Comparison of ENCODE assay signal across 1 cellular context in the genomic region with DNA sequence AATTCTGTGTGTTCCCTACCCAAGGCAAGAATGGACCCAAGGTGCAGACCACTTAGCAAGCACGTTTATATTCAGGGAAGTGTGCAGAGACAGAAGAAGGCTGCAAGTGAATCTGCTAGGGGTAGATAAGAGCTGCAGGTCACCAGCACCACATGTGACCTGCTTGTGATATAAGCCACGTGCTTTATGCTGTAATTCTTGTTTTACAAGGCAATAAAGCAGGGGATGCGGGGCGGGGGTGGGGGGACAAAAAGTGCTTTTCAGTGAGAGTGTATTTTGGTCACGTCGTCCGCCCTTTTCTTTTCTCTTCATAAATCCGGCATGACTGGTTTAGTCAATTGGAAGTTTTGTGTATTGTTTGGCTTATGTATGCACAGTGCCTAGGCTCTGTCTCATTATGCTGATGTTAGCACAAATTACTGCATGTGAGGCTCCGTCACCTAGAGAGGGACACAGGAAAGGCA.
TF ChIP-seq lines count a peak whose summit lies in the region.

No MANE protein-coding gene starts in this region.

TF ChIP-seq in K562, 482 proteins besides CTCF, POLR2A, EP300 and RAD21 (continued from another document and continues in another):
- TF ChIP-seq, protein P1, sequence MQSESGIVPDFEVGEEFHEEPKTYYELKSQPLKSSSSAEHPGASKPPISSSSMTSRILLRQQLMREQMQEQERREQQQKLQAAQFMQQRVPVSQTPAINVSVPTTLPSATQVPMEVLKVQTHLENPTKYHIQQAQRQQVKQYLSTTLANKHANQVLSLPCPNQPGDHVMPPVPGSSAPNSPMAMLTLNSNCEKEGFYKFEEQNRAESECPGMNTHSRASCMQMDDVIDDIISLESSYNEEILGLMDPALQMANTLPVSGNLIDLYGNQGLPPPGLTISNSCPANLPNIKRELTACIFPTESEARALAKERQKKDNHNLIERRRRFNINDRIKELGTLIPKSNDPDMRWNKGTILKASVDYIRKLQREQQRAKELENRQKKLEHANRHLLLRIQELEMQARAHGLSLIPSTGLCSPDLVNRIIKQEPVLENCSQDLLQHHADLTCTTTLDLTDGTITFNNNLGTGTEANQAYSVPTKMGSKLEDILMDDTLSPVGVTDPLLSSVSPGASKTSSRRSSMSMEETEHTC (IDR thresholded peaks at IDR 0.05): peak; percentile 95
- TF ChIP-seq YY1 (IDR thresholded peaks at IDR 0.05; ENCODE audit: borderline replicate concordance in 1 of 3, control insufficient read depth in 1 of 3, extremely low read depth in 1 of 3, insufficient read depth in 3 of 3, insufficient read length in 1 of 3, insufficient replicate concordance in 2 of 3, low read depth in 1 of 3, low read length in 2 of 3) (no peak), ZKSCAN1 (IDR thresholded peaks at IDR 0.05; ENCODE audit: low read depth, low read length) (no peak), ZNF431 (CRISPR knock-in tag; IDR thresholded peaks at IDR 0.05) (no peak), PRDM10 (IDR thresholded peaks at IDR 0.05; ENCODE audit: partially characterized antibody) (no peak), BACH1 (tag; IDR thresholded peaks at IDR 0.05) (no peak), ZNF134 (CRISPR knock-in tag; conservative IDR thresholded peaks at IDR 0.05) (no peak), KAT2B (IDR thresholded peaks at IDR 0.05; ENCODE audit: low read depth, low read length) (no peak), MEF2D (tag; conservative IDR thresholded peaks at IDR 0.05; ENCODE audit: low read depth) (no peak), ZNF324 (CRISPR knock-in tag; IDR thresholded peaks at IDR 0.05) (no peak), CEBPG (CRISPR knock-in tag; IDR thresholded peaks at IDR 0.05) (no peak; the same call in 1 of the 2 replicates), CEBPG (tag; conservative IDR thresholded peaks at IDR 0.05 in 1 of 2, IDR thresholded peaks at IDR 0.05 in 1 of 2) (no peak), MXI1 (IDR thresholded peaks at IDR 0.05; ENCODE audit: low read depth, low read length) (no peak), CBX8 (IDR thresholded peaks at IDR 0.05; ENCODE audit: borderline replicate concordance, extremely low read depth, low read depth, low read length, poor library complexity, severe bottlenecking) (no peak), ELF2 (CRISPR knock-in tag; IDR thresholded peaks at IDR 0.05) (no peak), ZNF589 (CRISPR knock-in tag; IDR thresholded peaks at IDR 0.05; ENCODE audit: low read depth) (0 out of 2 replicates have a peak, but pooled peaks have one; percentile 43), KDM2B (CRISPR knock-in tag; IDR thresholded peaks at IDR 0.05) (no peak), THRB (CRISPR knock-in tag; conservative IDR thresholded peaks at IDR 0.05) (no peak), KLF16 (IDR thresholded peaks at IDR 0.05) (peak; percentile 86; the same call in 1 of the 2 replicates), ZMIZ1 (IDR thresholded peaks at IDR 0.05; ENCODE audit: low read depth in 2 of 2, low read length in 2 of 2) (peak in 1 of 2 experiments; percentile 57; a peak in 1 of 4 replicates), USF1 (CRISPR knock-in tag; IDR thresholded peaks at IDR 0.05) (peak; percentile 82), SOX6 (IDR thresholded peaks at IDR 0.05) (peak; percentile 84), TEAD2 (tag; IDR thresholded peaks at IDR 0.05) (no peak), ZNF764 (CRISPR knock-in tag; IDR thresholded peaks at IDR 0.05; ENCODE audit: low read depth) (no peak), RUNX1 (IDR thresholded peaks at IDR 0.05; ENCODE audit: low read depth) (no peak), CHD2 (IDR thresholded peaks at IDR 0.05; ENCODE audit: low read depth, low read length) (no peak), SRSF1 (IDR thresholded peaks at IDR 0.05; ENCODE audit: low read depth, low read length) (no peak), ZKSCAN8 (CRISPR knock-in tag; IDR thresholded peaks at IDR 0.05) (no peak), ZNF76 (CRISPR knock-in tag; IDR thresholded peaks at IDR 0.05; ENCODE audit: borderline replicate concordance) (no peak), ZNF232 (CRISPR knock-in tag; IDR thresholded peaks at IDR 0.05) (no peak), KLF10 (CRISPR knock-in tag; IDR thresholded peaks at IDR 0.05) (no peak), CHD1 (IDR thresholded peaks at IDR 0.05; ENCODE audit: low read length) (no peak), TOE1 (IDR thresholded peaks at IDR 0.05; ENCODE audit: borderline replicate concordance) (peak; percentile 79), TOE1 (CRISPR knock-in tag; IDR thresholded peaks at IDR 0.05; ENCODE audit: borderline replicate concordance, low read depth) (no peak), ZNF785 (CRISPR knock-in tag; IDR thresholded peaks at IDR 0.05) (no peak), ZNF707 (CRISPR knock-in tag; conservative IDR thresholded peaks at IDR 0.05) (no peak), ZNF239 (CRISPR knock-in tag; IDR thresholded peaks at IDR 0.05) (no peak), ARNT (IDR thresholded peaks at IDR 0.05) (no peak), HNRNPK (IDR thresholded peaks at IDR 0.05; ENCODE audit: low read depth, low read length, poor library complexity, severe bottlenecking) (no peak), CCNT2 (IDR thresholded peaks at IDR 0.05; ENCODE audit: borderline replicate concordance, extremely low read depth, insufficient read length, low read depth, low read length) (no peak), FOXK2 (conservative IDR thresholded peaks at IDR 0.05 in 1 of 2, IDR thresholded peaks at IDR 0.05 in 1 of 2; ENCODE audit: low read depth in 2 of 2) (peak in 1 of 2 experiments; percentile 59; a peak in 2 of 4 replicates), NR2C1 (IDR thresholded peaks at IDR 0.05) (peak; percentile 33; the same call in 1 of the 2 replicates), NR2C1 (tag; IDR thresholded peaks at IDR 0.05) (no peak), U2AF2 (optimal IDR thresholded peaks at IDR 0.05; ENCODE audit: low read depth, low read length) (no peak), ASH1L (IDR thresholded peaks at IDR 0.05; ENCODE audit: borderline replicate concordance, low read depth, partially characterized antibody) (no peak), BRCA1 (IDR thresholded peaks at IDR 0.05) (no peak), BRCA1 (CRISPR knock-in tag; IDR thresholded peaks at IDR 0.05) (no peak), RCOR1 (IDR thresholded peaks at IDR 0.05; ENCODE audit: borderline replicate concordance in 1 of 2, low read depth in 2 of 2, low read length in 2 of 2) (peak in 1 of 2 experiments; percentile 84; a peak in 3 of 4 replicates), FOXA1 (IDR thresholded peaks at IDR 0.05; ENCODE audit: borderline replicate concordance) (no peak), RNF2 (IDR thresholded peaks at IDR 0.05) (0 out of 2 replicates have a peak, but pooled peaks have one; percentile 34)
- TF ChIP-seq, protein P2, sequence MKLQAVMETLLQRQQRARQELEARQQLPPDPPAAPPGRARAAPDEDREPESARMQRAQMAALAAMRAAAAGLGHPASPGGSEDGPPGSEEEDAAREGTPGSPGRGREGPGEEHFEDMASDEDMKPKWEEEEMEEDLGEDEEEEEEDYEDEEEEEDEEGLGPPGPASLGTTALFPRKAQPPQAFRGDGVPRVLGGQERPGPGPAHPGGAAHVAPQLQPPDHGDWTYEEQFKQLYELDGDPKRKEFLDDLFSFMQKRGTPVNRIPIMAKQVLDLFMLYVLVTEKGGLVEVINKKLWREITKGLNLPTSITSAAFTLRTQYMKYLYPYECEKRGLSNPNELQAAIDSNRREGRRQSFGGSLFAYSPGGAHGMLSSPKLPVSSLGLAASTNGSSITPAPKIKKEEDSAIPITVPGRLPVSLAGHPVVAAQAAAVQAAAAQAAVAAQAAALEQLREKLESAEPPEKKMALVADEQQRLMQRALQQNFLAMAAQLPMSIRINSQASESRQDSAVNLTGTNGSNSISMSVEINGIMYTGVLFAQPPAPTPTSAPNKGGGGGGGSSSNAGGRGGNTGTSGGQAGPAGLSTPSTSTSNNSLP (IDR thresholded peaks at IDR 0.05; ENCODE audit: borderline replicate concordance, low read depth, low read length): peak; percentile 60; the same call in 1 of the 2 replicates
- TF ChIP-seq, protein P3, sequence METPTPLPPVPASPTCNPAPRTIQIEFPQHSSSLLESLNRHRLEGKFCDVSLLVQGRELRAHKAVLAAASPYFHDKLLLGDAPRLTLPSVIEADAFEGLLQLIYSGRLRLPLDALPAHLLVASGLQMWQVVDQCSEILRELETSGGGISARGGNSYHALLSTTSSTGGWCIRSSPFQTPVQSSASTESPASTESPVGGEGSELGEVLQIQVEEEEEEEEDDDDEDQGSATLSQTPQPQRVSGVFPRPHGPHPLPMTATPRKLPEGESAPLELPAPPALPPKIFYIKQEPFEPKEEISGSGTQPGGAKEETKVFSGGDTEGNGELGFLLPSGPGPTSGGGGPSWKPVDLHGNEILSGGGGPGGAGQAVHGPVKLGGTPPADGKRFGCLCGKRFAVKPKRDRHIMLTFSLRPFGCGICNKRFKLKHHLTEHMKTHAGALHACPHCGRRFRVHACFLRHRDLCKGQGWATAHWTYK (CRISPR knock-in tag; IDR thresholded peaks at IDR 0.05): no peak
- TF ChIP-seq, protein P4, sequence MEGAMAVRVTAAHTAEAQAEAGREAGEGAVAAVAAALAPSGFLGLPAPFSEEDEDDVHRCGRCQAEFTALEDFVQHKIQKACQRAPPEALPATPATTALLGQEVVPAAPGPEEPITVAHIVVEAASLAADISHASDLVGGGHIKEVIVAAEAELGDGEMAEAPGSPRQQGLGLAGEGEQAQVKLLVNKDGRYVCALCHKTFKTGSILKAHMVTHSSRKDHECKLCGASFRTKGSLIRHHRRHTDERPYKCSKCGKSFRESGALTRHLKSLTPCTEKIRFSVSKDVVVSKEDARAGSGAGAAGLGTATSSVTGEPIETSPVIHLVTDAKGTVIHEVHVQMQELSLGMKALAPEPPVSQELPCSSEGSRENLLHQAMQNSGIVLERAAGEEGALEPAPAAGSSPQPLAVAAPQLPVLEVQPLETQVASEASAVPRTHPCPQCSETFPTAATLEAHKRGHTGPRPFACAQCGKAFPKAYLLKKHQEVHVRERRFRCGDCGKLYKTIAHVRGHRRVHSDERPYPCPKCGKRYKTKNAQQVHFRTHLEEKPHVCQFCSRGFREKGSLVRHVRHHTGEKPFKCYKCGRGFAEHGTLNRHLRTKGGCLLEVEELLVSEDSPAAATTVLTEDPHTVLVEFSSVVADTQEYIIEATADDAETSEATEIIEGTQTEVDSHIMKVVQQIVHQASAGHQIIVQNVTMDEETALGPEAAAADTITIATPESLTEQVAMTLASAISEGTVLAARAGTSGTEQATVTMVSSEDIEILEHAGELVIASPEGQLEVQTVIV (CRISPR knock-in tag; IDR thresholded peaks at IDR 0.05; ENCODE audit: borderline replicate concordance): no peak
